In the genomic region with DNA sequence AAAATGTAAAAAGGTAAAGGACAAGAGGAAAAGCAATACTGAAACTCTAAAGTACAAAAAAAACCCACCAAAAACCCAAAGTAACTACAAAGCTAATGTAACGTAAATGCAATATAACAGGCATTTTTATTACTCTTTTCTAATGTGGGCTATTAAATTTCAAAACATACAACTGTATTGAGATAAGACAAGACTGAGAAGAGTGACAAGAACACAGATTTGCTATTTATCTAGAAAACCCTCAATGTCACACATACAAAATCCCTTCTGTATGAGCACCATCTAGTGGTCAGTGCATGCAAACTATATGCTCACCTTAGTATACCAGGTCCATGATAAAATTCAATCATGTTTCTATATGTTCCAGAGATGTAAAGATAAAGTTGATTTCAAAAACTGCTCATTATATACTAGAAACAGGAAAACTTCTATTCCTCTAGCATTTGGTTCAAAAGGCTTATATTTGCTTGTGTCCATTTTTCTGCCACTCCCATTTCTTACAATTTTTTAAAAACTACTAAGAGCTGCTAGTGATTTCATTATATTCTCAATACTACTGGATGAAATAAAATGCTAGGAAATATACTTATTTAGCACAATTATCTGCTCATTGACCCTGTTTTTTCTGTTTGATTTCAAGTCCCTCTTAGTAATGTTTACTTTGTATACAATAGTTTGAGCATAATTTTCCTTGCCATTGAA, we compare ENCODE assay signal across 8 cellular contexts.
A peak's percentile ranks its signal among the peaks of the same experiment; 100 is the strongest.
DNase-seq lines count a peak whose midpoint lies in the region; ATAC-seq and TF ChIP-seq lines count a peak whose summit lies in the region.

No MANE protein-coding gene starts in this region.

- intact Hi-C loops in thyroid gland (cut with DNase I) = loop anchor here (10.0 kb wide), 1 partner anchor 182 kb away; no protein-coding TSS in a partner anchor

- TF ChIP-seq CTCF in OCI-LY1 (IDR thresholded peaks at IDR 0.05; ENCODE audit: low read length) (peak; percentile 99), cardiac fibroblast (IDR thresholded peaks at IDR 0.05; ENCODE audit: low read depth, low read length) (peak; percentile 68), thyroid gland (IDR thresholded peaks at IDR 0.05) (peak; percentile 32 to 77 (median 62))

- peak; percentile 74 for DNase-seq in CD1c-positive myeloid dendritic cell (ENCODE audit: extremely low spot score)
- DNase-seq in Karpas-422 = peak; percentile 92
- peak; percentile 75 to 76 for DNase-seq in cardiac fibroblast (ENCODE audit: low read depth in 2 of 2)
- DNase-seq in kidney tubule cell (ENCODE audit: low spot score) = peak; percentile 52
- DNase-seq in thyroid gland = peak; percentile 5 to 16
- no peak for DNase-seq in NK-92 (lab: John Stamatoyannopoulos, UW; ENCODE audit: unreplicated experiment)

- no peak for TF ChIP-seq POLR2A in thyroid gland (IDR thresholded peaks at IDR 0.05)

- H3K27me3 ChIP-seq in Karpas-422 (ENCODE audit: low read length) = no peaks in the 10 kb centered on the region
- H3K27me3 ChIP-seq in OCI-LY1 (ENCODE audit: insufficient read depth, low read length) = no peaks in the 10 kb centered on the region
- H3K27me3 ChIP-seq in thyroid gland = no peaks in the 10 kb centered on the region

- H3K36me3 ChIP-seq in Karpas-422 (ENCODE audit: insufficient read depth, low read length) = no peaks in the 10 kb centered on the region
- H3K36me3 ChIP-seq in OCI-LY1 (ENCODE audit: insufficient read depth, low read length) = no peaks in the 10 kb centered on the region
- no peaks in the 10 kb centered on the region for H3K36me3 ChIP-seq in thyroid gland

- H2AFZ ChIP-seq in Karpas-422 (ENCODE audit: low read length) = no peak overlapping the region
- H2AFZ ChIP-seq in OCI-LY1 (ENCODE audit: low read length) = no peak overlapping the region

- H3K9me2 ChIP-seq in Karpas-422 (replicated peaks; ENCODE audit: insufficient read depth, low read length) (no peaks in the 10 kb centered on the region), OCI-LY1 (ENCODE audit: low read depth, low read length) (no peaks in the 10 kb centered on the region)

- H4K20me1 ChIP-seq in Karpas-422 (ENCODE audit: insufficient read depth, low read depth, low read length) (peaks cover 34% of the 10 kb centered on the region), OCI-LY1 (ENCODE audit: insufficient read depth, low read length) (no peaks in the 10 kb centered on the region)

- H3K9me3 ChIP-seq in Karpas-422 (ENCODE audit: low read length) = no peaks in the 10 kb centered on the region
- no peaks in the 10 kb centered on the region for H3K9me3 ChIP-seq in OCI-LY1 (ENCODE audit: low read length)
- no peaks in the 10 kb centered on the region for H3K9me3 ChIP-seq in thyroid gland

- no peaks in the 10 kb centered on the region for H3F3A ChIP-seq in OCI-LY1 (ENCODE audit: insufficient read depth, low read length)

- 84 to 87% methylated on average over 1 of the region's 1 CpG for WGBS in thyroid gland, 2 donors

- peaks cover 71% of the 10 kb centered on the region for H3K79me2 ChIP-seq in Karpas-422 (ENCODE audit: low read length)
- peaks cover 8% of the 10 kb centered on the region; the same call in 1 of the 2 replicates for H3K79me2 ChIP-seq in OCI-LY1 (ENCODE audit: insufficient read depth, low read length)

- peak; percentile 51 for ATAC-seq in GM18498 (IDR thresholded peaks at IDR 0.05; ENCODE audit: unreplicated experiment)

- H3K4me1 ChIP-seq in Karpas-422 (ENCODE audit: low read length) = peaks cover 47% of the 10 kb centered on the region
- peaks cover 24% of the 10 kb centered on the region for H3K4me1 ChIP-seq in OCI-LY1 (ENCODE audit: insufficient read depth, low read length, severe bottlenecking)
- no peaks in the 10 kb centered on the region for H3K4me1 ChIP-seq in thyroid gland

- no peak overlapping the region for H3K4me3 ChIP-seq in Karpas-422 (ENCODE audit: low read length)
- no peak overlapping the region for H3K4me3 ChIP-seq in OCI-LY1 (ENCODE audit: low read depth, low read length, poor library complexity, severe bottlenecking)
- no peak overlapping the region for H3K4me3 ChIP-seq in cardiac fibroblast (replicated peaks in 1 of 2; ENCODE audit: low read depth in 2 of 2, low read length in 2 of 2)
- H3K4me3 ChIP-seq in thyroid gland (replicated peaks in 1 of 3) = no peak overlapping the region

- H3K9ac ChIP-seq in Karpas-422 (ENCODE audit: low read length) (no peak overlapping the region), OCI-LY1 (ENCODE audit: low read length) (no peak overlapping the region)

- H3K4me2 ChIP-seq in Karpas-422 (ENCODE audit: low read depth, low read length, poor library complexity, severe bottlenecking) = no peak overlapping the region
- no peak overlapping the region for H3K4me2 ChIP-seq in OCI-LY1 (ENCODE audit: low read length)

- H3K27ac ChIP-seq in Karpas-422 (ENCODE audit: low read length) (no peak overlapping the region), OCI-LY1 (ENCODE audit: low read depth, low read length, poor library complexity, severe bottlenecking) (no peak overlapping the region), thyroid gland (no peak overlapping the region)
